In the genomic region with DNA sequence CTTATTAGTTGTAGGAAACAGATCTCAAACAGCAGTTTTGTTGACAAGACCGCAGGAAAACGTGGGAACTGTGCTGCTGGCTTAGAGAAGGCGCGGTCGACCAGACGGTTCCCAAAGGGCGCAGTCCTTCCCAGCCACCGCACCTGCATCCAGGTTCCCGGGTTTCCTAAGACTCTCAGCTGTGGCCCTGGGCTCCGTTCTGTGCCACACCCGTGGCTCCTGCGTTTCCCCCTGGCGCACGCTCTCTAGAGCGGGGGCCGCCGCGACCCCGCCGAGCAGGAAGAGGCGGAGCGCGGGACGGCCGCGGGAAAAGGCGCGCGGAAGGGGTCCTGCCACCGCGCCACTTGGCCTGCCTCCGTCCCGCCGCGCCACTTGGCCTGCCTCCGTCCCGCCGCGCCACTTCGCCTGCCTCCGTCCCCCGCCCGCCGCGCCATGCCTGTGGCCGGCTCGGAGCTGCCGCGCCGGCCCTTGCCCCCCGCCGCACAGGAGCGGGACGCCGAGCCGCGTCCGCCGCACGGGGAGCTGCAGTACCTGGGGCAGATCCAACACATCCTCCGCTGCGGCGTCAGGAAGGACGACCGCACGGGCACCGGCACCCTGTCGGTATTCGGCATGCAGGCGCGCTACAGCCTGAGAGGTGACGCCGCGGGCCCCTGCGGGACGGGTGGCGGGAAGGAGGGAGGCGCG, we compare ENCODE assay signal across 8 cellular contexts. TPM values are rescaled to one million over a fixed set of nuclear protein-coding genes. Genes with fewer than 3 reads are reported as not detected.
DNase-seq lines count a peak whose midpoint lies in the region; ATAC-seq and TF ChIP-seq lines count a peak whose summit lies in the region.

TSS of gene TYMS (plus strand) at position 343 of the 687 bp plus-strand sequence. CDS start at position 433, 90 bp downstream.

- H3K27me3 ChIP-seq in Caco-2 (replicated peaks; ENCODE audit: control insufficient read depth, insufficient read depth, low read length): no peaks in the 10 kb centered on the region

- TF ChIP-seq CTCF in Caco-2 (IDR thresholded peaks at IDR 0.05; ENCODE audit: insufficient read depth in 1 of 2, low read depth in 1 of 2, low read length in 1 of 2, severe bottlenecking in 1 of 2, unreplicated experiment in 1 of 2) (peak in 1 of 2 experiments; percentile 22), mucosa of descending colon (IDR thresholded peaks at IDR 0.05) (no peak)

- H3K4me3 ChIP-seq in Caco-2 (ENCODE audit: low read depth, low read length) (peak within 1 kb of the TSS; percentile 82), mucosa of descending colon (peak within 1 kb of the TSS; percentile 48)

- ATAC-seq in GM19395 (IDR thresholded peaks at IDR 0.05; ENCODE audit: unreplicated experiment): peak; percentile 46
- ATAC-seq in HG03457 (IDR thresholded peaks at IDR 0.05; ENCODE audit: unreplicated experiment): peak; percentile 35
- peak; percentile 82 for ATAC-seq in mucosa of descending colon

- peaks cover 53% of the 10 kb centered on the region for H3K36me3 Mint-ChIP-seq in Caco-2 (ENCODE audit: insufficient read depth, unreplicated experiment)

- H3K4me1 Mint-ChIP-seq in Caco-2 (ENCODE audit: low read depth, unreplicated experiment): no peaks in the 10 kb centered on the region

- no peaks in the 10 kb centered on the region for H3K27me3 Mint-ChIP-seq in Caco-2 (ENCODE audit: insufficient read depth, unreplicated experiment)

- in situ Hi-C loops in endometrial microvascular endothelial cells (cut with HindIII; ENCODE audit: inconsistent ontology term, low pct_unique_long_range_greater_than_20kb, low sequenced_read_pairs): no loop called here

- no peaks in the 10 kb centered on the region for H3K4me1 ChIP-seq in Caco-2
- no peaks in the 10 kb centered on the region for H3K4me1 ChIP-seq in mucosa of descending colon (ENCODE audit: low read depth)

- CTCF ChIA-PET in Caco-2 (lab: Charles Lee): interaction anchor here (0.5 to 1.6 kb wide), 5 partner anchors 11 to 160 kb away, joined by 3 to 5 read pairs (median 3); no protein-coding TSS in a partner anchor

- TSS peak; percentile 13 for BruUV-seq in Caco-2 (replicated peaks; lab: Mats Ljungman, UMichigan)

- POLR2A ChIA-PET in Caco-2 (lab: Charles Lee): interaction anchor here (0.6 to 1.4 kb wide), 4 partner anchors 11 to 126 kb away, joined by 3 to 10 read pairs (median 4); no protein-coding TSS in a partner anchor

- H3K36me3 ChIP-seq in Caco-2 (ENCODE audit: control insufficient read depth, insufficient read depth, low read length): peaks cover 11% of the 10 kb centered on the region
- no peaks in the 10 kb centered on the region for H3K36me3 ChIP-seq in mucosa of descending colon (ENCODE audit: low read depth)

- intact Hi-C loops in Caco-2 (cut with micrococcal nuclease; ENCODE audit: unreplicated experiment): loop anchor here (2.0 to 10.0 kb wide), 3 partner anchors 33 to 177 kb away; partner anchors contain the start of gene ENOSF1
- intact Hi-C loops in mucosa of descending colon (cut with DNase I, micrococcal nuclease): no loop called here

- H3K27ac Mint-ChIP-seq in Caco-2 (ENCODE audit: unreplicated experiment): peak within 1 kb of the TSS; percentile 78

- DNase-seq in Caco-2 (peak; percentile 88 to 89), NCI-H345 (lab: John Stamatoyannopoulos, UW) (peak; percentile 85), mucosa of descending colon (peak; percentile 75 to 84 (median 75))
- peak; percentile 68 for DNase-seq in activated CD4-positive, alpha-beta T cell treated with anti-CD3 and anti-CD28 coated beads for 48 hours

- peaks cover 6% of the 10 kb centered on the region; the same call in 1 of the 2 replicates for H3K9me3 ChIP-seq in Caco-2
- H3K9me3 ChIP-seq in mucosa of descending colon: no peaks in the 10 kb centered on the region

- peak within 1 kb of the TSS; percentile 89 for H3K4me3 Mint-ChIP-seq in Caco-2 (ENCODE audit: unreplicated experiment)

- H3K27ac ChIP-seq in temporal lobe (ENCODE audit: low read depth, low read length): peak within 1 kb of the TSS; percentile 76

- peaks cover 10% of the 10 kb centered on the region for H3K9me3 Mint-ChIP-seq in Caco-2 (ENCODE audit: unreplicated experiment)

RNA-seq across cellular contexts. Expression of gene TYMS, which starts in this region (rescaled TPM):
- total RNA-seq in Caco-2 (2022) (140 and 143 TPM in 2 replicates), endometrial microvascular endothelial cells (ENCODE audit: inconsistent ontology term) (86.5 TPM), mucosa of descending colon (10 to 100 TPM in 2 of 3 donors, 1 to 10 TPM in 1; 7.2 to 42.1 (median 16.3) TPM), temporal lobe (5.2 TPM)

Comparison
In these comparisons a context has a peak if more than half of its experiments do, and no peak if none do; other contexts are left out.
1. Peak in every context shown above with its lines: DNase-seq, ATAC-seq, H3K4me3 ChIP-seq and H3K27ac ChIP-seq.